ENCODE assay signal across 8 cellular contexts in the genomic region with DNA sequence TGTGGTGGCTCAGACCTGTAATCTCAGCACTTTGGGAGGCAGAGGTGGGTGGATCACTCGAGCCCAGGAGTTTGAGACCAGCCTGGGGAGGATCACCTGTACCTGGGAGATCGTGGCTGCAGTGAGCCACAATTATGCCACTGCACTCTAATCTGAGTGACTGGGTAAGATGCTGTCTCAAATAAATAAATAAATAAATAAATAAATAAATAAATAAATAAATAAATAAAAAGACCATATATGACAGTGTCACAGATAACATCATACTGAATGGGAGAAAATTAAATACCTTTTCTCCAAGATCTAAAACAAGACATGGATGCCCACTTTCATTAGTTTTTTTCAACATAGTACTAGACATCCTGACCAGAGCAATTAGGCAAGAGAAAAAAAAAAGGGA.
"Had no signal": no experiment of that assay in that cellular context is flagged by ENCODE, and none has a peak within 500 bp of the region (broad histone marks: within the 10 kb centered on the region; RNA-seq: fewer than 3 reads in every experiment).

No MANE protein-coding gene starts in this region.

- DNase-seq: GDM1, GF-D8 had no signal

- H3K4me3 ChIP-seq: GM12878 had no signal

- FAIRE-seq: G401.6, GM12878, GM12891, GM12892, GM18507, GM19239 had no signal

- ATAC-seq: GM12878 had no signal
